In genomic region chr17:75154195-75155106, GRCh38 we compare ENCODE assay signal across 8 cellular contexts. TPM values are rescaled to one million over a fixed set of nuclear protein-coding genes. Genes with fewer than 3 reads are reported as not detected.
DNase-seq lines count a peak whose midpoint lies in the region; ATAC-seq, FAIRE-seq and TF ChIP-seq lines count a peak whose summit lies in the region.

TSS of gene JPT1 (minus strand) at chr17:75154512. CDS start at chr17:75154397, 115 bp downstream.

- DNase-seq in Calu3: peak; percentile 98
- DNase-seq in activated CD8-positive, alpha-beta memory T cell treated with anti-CD3 and anti-CD28 coated beads, Interleukin-2, amount 50 U/mL, for 4 hours: peak; percentile 96
- peak; percentile 99 for DNase-seq in endothelial cell of umbilical vein (ENCODE audit: low read depth, low spot score)
- DNase-seq in middle frontal gyrus (ENCODE audit: extremely low spot score, low spot score): peak; percentile 92
- peak; percentile 97 to 98 for DNase-seq in stimulated activated CD8-positive, alpha-beta memory T cell treated with anti-CD3 and anti-CD28 coated beads, Interleukin-2, amount 100 ng/mL, for 48 hours (ENCODE audit: low read depth in 2 of 2)

- H3K4me3 ChIP-seq in HUES64 (ENCODE audit: low read length) (peak within 1 kb of the TSS; percentile 94), OCI-LY1 (ENCODE audit: low read depth, low read length, poor library complexity, severe bottlenecking) (peak within 1 kb of the TSS; percentile 100), endothelial cell of umbilical vein (replicated peaks in 1 of 3; ENCODE audit: insufficient read depth in 1 of 3, low read depth in 1 of 3, low read length in 3 of 3) (peak within 1 kb of the TSS; percentile 57 to 83 (median 62))

- no peaks in the 10 kb centered on the region for H3F3A ChIP-seq in OCI-LY1 (ENCODE audit: insufficient read depth, low read length)

- H3K36me3 ChIP-seq in HUES64 (ENCODE audit: insufficient read depth, low read length) (peaks cover 5% of the 10 kb centered on the region; the same call in 1 of the 2 replicates), OCI-LY1 (ENCODE audit: insufficient read depth, low read length) (peaks cover 18% of the 10 kb centered on the region; the same call in 1 of the 2 replicates), endothelial cell of umbilical vein (ENCODE audit: control insufficient read depth in 2 of 2, extremely low read depth in 1 of 2, insufficient read depth in 2 of 2, low read length in 2 of 2) (no peaks in the 10 kb centered on the region)

- TF ChIP-seq POLR2A in endothelial cell of umbilical vein (IDR thresholded peaks at IDR 0.05; ENCODE audit: low read depth, low read length): peak; percentile 100

- H4K20me1 ChIP-seq in OCI-LY1 (ENCODE audit: insufficient read depth, low read length) (no peaks in the 10 kb centered on the region), endothelial cell of umbilical vein (replicated peaks; ENCODE audit: control insufficient read depth, extremely low read depth, insufficient read depth, low read length) (no peaks in the 10 kb centered on the region)

- intact Hi-C loops in Calu3 (cut with micrococcal nuclease; ENCODE audit: unreplicated experiment): no loop called here
- intact Hi-C loops in endothelial cell of umbilical vein (cut with micrococcal nuclease): loop anchor here (1.0 kb wide), 4 partner anchors 23 to 51 kb away; partner anchors contain the start of genes NT5C and NUP85

- H3K4me2 ChIP-seq in OCI-LY1 (ENCODE audit: low read length) (peak within 1 kb of the TSS; percentile 100), endothelial cell of umbilical vein (ENCODE audit: insufficient read depth, low read length) (peak within 1 kb of the TSS; percentile 77)

- CTCF ChIA-PET in Calu3 (lab: Charles Lee): interaction anchor here (0.7 to 1.1 kb wide), 3 partner anchors 40 to 47 kb away, joined by 3 to 4 read pairs (median 3); no protein-coding TSS in a partner anchor
- CTCF ChIA-PET in endothelial cell of umbilical vein (lab: Charles Lee): interaction anchor here (0.8 to 3.1 kb wide), 3 partner anchors 23 to 47 kb away, joined by 3 to 8 read pairs (median 3); partner anchors contain the start of gene NT5C

- peak within 1 kb of the TSS; percentile 99 for H3K27ac Mint-ChIP-seq in Calu3 (ENCODE audit: unreplicated experiment)

- H3K9me3 ChIP-seq in HUES64 (ENCODE audit: insufficient read depth, low read depth, low read length): no peaks in the 10 kb centered on the region
- H3K9me3 ChIP-seq in OCI-LY1 (ENCODE audit: low read length): no peaks in the 10 kb centered on the region
- no peaks in the 10 kb centered on the region for H3K9me3 ChIP-seq in endothelial cell of umbilical vein (replicated peaks; ENCODE audit: control insufficient read depth, insufficient read depth, low read length)

- POLR2A ChIA-PET in endothelial cell of umbilical vein (lab: Charles Lee): interaction anchor here (0.6 to 1.5 kb wide), 6 partner anchors 12 to 258 kb away, joined by 3 to 5 read pairs (median 4); no protein-coding TSS in a partner anchor

- dilution Hi-C loops in endothelial cell of umbilical vein (cut with MboI; ENCODE audit: extremely low pct_ligation_motif_present, low sequenced_read_pairs): no loop called here

- H3K9me2 ChIP-seq in OCI-LY1 (ENCODE audit: low read depth, low read length): no peaks in the 10 kb centered on the region

- 2% methylated on average over 67 of the region's 67 CpGs for WGBS in HUES64

- H3K79me2 ChIP-seq in OCI-LY1 (ENCODE audit: insufficient read depth, low read length) (peaks cover 47% of the 10 kb centered on the region), endothelial cell of umbilical vein (ENCODE audit: control insufficient read depth, insufficient read depth, low read length) (peaks cover 48% of the 10 kb centered on the region)

- peak; percentile 92 for ATAC-seq in GM21447 (IDR thresholded peaks at IDR 0.05; ENCODE audit: unreplicated experiment)

- H3K9ac ChIP-seq in HUES64 (ENCODE audit: low read depth, low read length): peak within 1 kb of the TSS; percentile 95
- H3K9ac ChIP-seq in OCI-LY1 (ENCODE audit: low read length): peak within 1 kb of the TSS; percentile 100
- peak within 1 kb of the TSS; percentile 75 for H3K9ac ChIP-seq in endothelial cell of umbilical vein (replicated peaks; ENCODE audit: extremely low read depth, insufficient read depth, low read length)

- no peaks in the 10 kb centered on the region for H3K27me3 Mint-ChIP-seq in Calu3 (ENCODE audit: unreplicated experiment)

- H3K9me1 ChIP-seq in endothelial cell of umbilical vein (replicated peaks; ENCODE audit: control insufficient read depth, extremely low read depth, insufficient read depth, low read length): no peaks in the 10 kb centered on the region

- BruUV-seq in Calu3 (replicated peaks; lab: Mats Ljungman, UMichigan): no TSS peak
- BruUV-seq in endothelial cell of umbilical vein (replicated peaks; lab: Mats Ljungman, UMichigan): no TSS peak

- H2AFZ ChIP-seq in OCI-LY1 (ENCODE audit: low read length) (no peak within 1 kb of the TSS), endothelial cell of umbilical vein (ENCODE audit: low read depth, low read length) (peak within 1 kb of the TSS; percentile 87)

- no peaks in the 10 kb centered on the region for H3K9me3 Mint-ChIP-seq in Calu3 (ENCODE audit: low read depth, unreplicated experiment)

- H3K27me3 ChIP-seq in HUES64 (ENCODE audit: insufficient read depth, low read length) (no peaks in the 10 kb centered on the region), OCI-LY1 (ENCODE audit: insufficient read depth, low read length) (no peaks in the 10 kb centered on the region), endothelial cell of umbilical vein (ENCODE audit: control insufficient read depth in 2 of 2, insufficient read depth in 2 of 2, low read length in 2 of 2) (no peaks in the 10 kb centered on the region)

- peak within 1 kb of the TSS; percentile 78 for H3K27ac ChIP-seq in HUES64 (ENCODE audit: low read depth, low read length)
- peak within 1 kb of the TSS; percentile 77 for H3K27ac ChIP-seq in OCI-LY1 (ENCODE audit: low read depth, low read length, poor library complexity, severe bottlenecking)
- H3K27ac ChIP-seq in endothelial cell of umbilical vein (ENCODE audit: insufficient read depth, low read depth, low read length): peak within 1 kb of the TSS; percentile 60

- FAIRE-seq in endothelial cell of umbilical vein (lab: Jason Lieb, UNC): peak; percentile 95

- H3K4me3 Mint-ChIP-seq in Calu3 (ENCODE audit: low read depth, unreplicated experiment): peak within 1 kb of the TSS; percentile 91

- H3K4me1 Mint-ChIP-seq in Calu3 (ENCODE audit: low read depth, unreplicated experiment): peaks cover 33% of the 10 kb centered on the region

- H3K4me1 ChIP-seq in HUES64 (ENCODE audit: insufficient read depth, low read length): peaks cover 23% of the 10 kb centered on the region
- peaks cover 21% of the 10 kb centered on the region for H3K4me1 ChIP-seq in OCI-LY1 (ENCODE audit: insufficient read depth, low read length, severe bottlenecking)
- H3K4me1 ChIP-seq in endothelial cell of umbilical vein (ENCODE audit: control insufficient read depth, extremely low read depth, insufficient read depth, low read length): peaks cover 27% of the 10 kb centered on the region

- peaks cover 79% of the 10 kb centered on the region for H3K36me3 Mint-ChIP-seq in Calu3 (ENCODE audit: insufficient read depth, unreplicated experiment)

- TF ChIP-seq CTCF in Calu3 (IDR thresholded peaks at IDR 0.05; ENCODE audit: unreplicated experiment) (no peak), OCI-LY1 (IDR thresholded peaks at IDR 0.05; ENCODE audit: low read length) (no peak), endothelial cell of umbilical vein (IDR thresholded peaks at IDR 0.05; ENCODE audit: extremely low read depth in 1 of 2, insufficient read depth in 1 of 2, low read depth in 1 of 2, low read length in 2 of 2) (no peak)

TF ChIP-seq in endothelial cell of umbilical vein, 7 proteins besides CTCF, POLR2A, EP300 and RAD21:
- TF ChIP-seq POLR2AphosphoS5 (IDR thresholded peaks at IDR 0.05; ENCODE audit: insufficient read depth, low read depth, low read length) (peak; percentile 100), MYC (IDR thresholded peaks at IDR 0.05; ENCODE audit: low read depth, low read length) (peak; percentile 46), EZH2 (IDR thresholded peaks at IDR 0.05; ENCODE audit: borderline replicate concordance, low read depth, low read length, severe bottlenecking) (no peak)

RNA-seq across cellular contexts. Expression of gene JPT1, which starts in this region (rescaled TPM):
- total RNA-seq in Calu3 (2022): 479 and 546 TPM in 2 replicates
- polyA plus RNA-seq in HUES64 (2013, experiment 1 of 2): 301 TPM
- polyA plus RNA-seq in HUES64 (2013, experiment 2 of 2): 296 TPM
- total RNA-seq in endothelial cell of umbilical vein: 352 and 364 TPM in 2 replicates
- 143 and 212 TPM in 2 replicates for polyA plus RNA-seq in endothelial cell of umbilical vein
- polyA plus RNA-seq in endothelial cell of umbilical vein (2011; cell fraction: cytosol; rRNA removed): 393 and 396 TPM in 2 replicates
- 146 and 158 TPM in 2 replicates for polyA plus RNA-seq in endothelial cell of umbilical vein (2011; cell fraction: nucleus; rRNA removed)
- 735 and 931 TPM in 2 replicates for polyA plus RNA-seq in endothelial cell of umbilical vein (2012)
- polyA minus RNA-seq in endothelial cell of umbilical vein: 37.1 and 45.3 TPM in 2 replicates
- polyA minus RNA-seq in endothelial cell of umbilical vein (2011; cell fraction: cytosol; rRNA and poly(A)+ RNA removed): 249 TPM
- 38.5 and 44.2 TPM in 2 replicates for polyA minus RNA-seq in endothelial cell of umbilical vein (2011; cell fraction: nucleus; rRNA and poly(A)+ RNA removed)

Comparison
In these comparisons a context has a peak if more than half of its experiments do, and no peak if none do; other contexts are left out.
1. Peak in every context shown above with its lines: DNase-seq, ATAC-seq, H3K4me3 ChIP-seq and H3K27ac ChIP-seq.